8 cellular contexts compared by ENCODE assay signal in the genomic region with DNA sequence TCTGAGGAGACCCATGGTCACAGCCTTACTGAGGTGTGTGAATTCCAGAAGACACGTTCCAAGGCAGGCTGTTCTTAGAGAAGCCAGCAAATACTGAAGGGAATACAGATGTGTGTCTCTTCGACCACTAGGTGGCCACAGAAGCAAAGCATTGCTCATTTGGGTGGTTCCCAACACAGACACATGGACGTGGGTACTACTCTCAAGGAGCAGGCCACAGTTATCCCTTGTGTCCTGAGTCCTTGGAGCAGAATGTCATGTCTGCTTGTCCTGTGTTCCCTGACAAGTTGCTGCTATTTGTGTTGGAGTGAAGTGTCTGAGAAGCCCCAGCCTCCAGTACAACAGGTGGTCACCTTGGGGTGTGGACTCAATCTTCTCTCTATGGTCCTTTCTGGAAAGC. TPM values are rescaled to one million over a fixed set of nuclear protein-coding genes. Genes with fewer than 3 reads are reported as not detected.
DNase-seq lines count a peak whose midpoint lies in the region; ATAC-seq and TF ChIP-seq lines count a peak whose summit lies in the region.

No MANE protein-coding gene starts in this region.

- no peaks in the 10 kb centered on the region for H3K27me3 Mint-ChIP-seq in activated naive CD8-positive, alpha-beta T cell treated with anti-CD3 and anti-CD28 coated beads for 36 hours

- peaks cover 46% of the 10 kb centered on the region for H3K4me1 Mint-ChIP-seq in activated naive CD8-positive, alpha-beta T cell treated with anti-CD3 and anti-CD28 coated beads for 36 hours

- 1 to 3% (median 2%) methylated on average over 3 of the region's 3 CpGs for WGBS in psoas muscle, 3 donors

- ATAC-seq in psoas muscle = peak; percentile 84 to 94 (median 91)

- peaks cover 13% of the 10 kb centered on the region for H3K36me3 Mint-ChIP-seq in activated naive CD8-positive, alpha-beta T cell treated with anti-CD3 and anti-CD28 coated beads for 36 hours

- H3K9me3 Mint-ChIP-seq in activated naive CD8-positive, alpha-beta T cell treated with anti-CD3 and anti-CD28 coated beads for 36 hours = no peaks in the 10 kb centered on the region

- peak; percentile 85 for TF ChIP-seq CTCF in psoas muscle (IDR thresholded peaks at IDR 0.05)

- H3K27me3 ChIP-seq in SJSA1 (replicated peaks) (no peaks in the 10 kb centered on the region), psoas muscle (ENCODE audit: insufficient read depth in 3 of 3, low read length in 2 of 3) (no peaks in the 10 kb centered on the region)

- H3K36me3 ChIP-seq in SJSA1 (peaks cover 52% of the 10 kb centered on the region), psoas muscle (ENCODE audit: insufficient read depth in 1 of 2, low read depth in 1 of 2) (peaks cover 0 to 61% of the 10 kb centered on the region in 2 donors)

- H3K4me3 ChIP-seq in SJSA1 (no peak overlapping the region), psoas muscle (no peak overlapping the region)

- intact Hi-C loops in head of caudate nucleus (cut with DNase I) = loop anchor here (5.0 kb wide), 1 partner anchor 36 kb away; no protein-coding TSS in a partner anchor
- intact Hi-C loops in psoas muscle (cut with DNase I) = loop anchor here (1.0 to 10.0 kb wide), 3 partner anchors 42 to 448 kb away; a partner anchor contains a TSS

- DNase-seq in NCI-H1436 (lab: John Stamatoyannopoulos, UW) (peak; percentile 52), NCI-H1436 treated with DMSO at 0.1 percent for 48 hours (lab: John Stamatoyannopoulos, UW) (no peak), LHCN-M2 (ENCODE audit: low read depth) (peak; percentile 67), SJSA1 (ENCODE audit: low read depth in 1 of 2, low spot score in 2 of 2) (peak; percentile 34 to 61), head of caudate nucleus (peak in 39 of 42 donors; percentile 42 to 89 (median 76)), psoas muscle (no peak)
- DNase-seq in activated naive CD8-positive, alpha-beta T cell treated with anti-CD3 and anti-CD28 coated beads for 36 hours = peak; percentile 49
- DNase-seq in NK-92 treated with Interleukin-12 subunit alpha and Interleukin-12 subunit beta, amount 100 ng/mL, for 24 hours (lab: John Stamatoyannopoulos, UW) = no peak

- peaks cover 4% of the 10 kb centered on the region for H3K4me1 ChIP-seq in SJSA1 (replicated peaks)
- no peaks in the 10 kb centered on the region for H3K4me1 ChIP-seq in psoas muscle

- peak overlapping the region; percentile 50 for H3K4me3 Mint-ChIP-seq in activated naive CD8-positive, alpha-beta T cell treated with anti-CD3 and anti-CD28 coated beads for 36 hours

- no peak overlapping the region for H3K27ac ChIP-seq in SJSA1
- peak overlapping the region; percentile 14 for H3K27ac ChIP-seq in psoas muscle

- H3K9me3 ChIP-seq in SJSA1 (replicated peaks) (no peaks in the 10 kb centered on the region), psoas muscle (no peaks in the 10 kb centered on the region)

- H3K27ac Mint-ChIP-seq in activated naive CD8-positive, alpha-beta T cell treated with anti-CD3 and anti-CD28 coated beads for 36 hours = peak overlapping the region; percentile 90

RNA-seq across cellular contexts. Expression of a gene that starts 30.3 kb away (rescaled TPM):
- 48.6 and 49.9 TPM in 2 replicates for total RNA-seq in LHCN-M2 (2014; rRNA removed)
- polyA plus RNA-seq in LHCN-M2 (2012) = 65.6 TPM
- total RNA-seq in SJSA1 (2014; rRNA removed; shearing (Covaris generic)) = 48.5 and 49.3 TPM in 2 replicates
- 10 to 100 TPM; 84.4 to 88.4 TPM for total RNA-seq in activated naive CD8-positive, alpha-beta T cell treated with anti-CD3 and anti-CD28 coated beads for 36 hours
- 10 to 100 TPM; 20.8 to 26.6 (median 22.6) TPM for total RNA-seq in psoas muscle
- 10 to 100 TPM; 22.2 to 49.0 (median 23.8) TPM for polyA plus RNA-seq in psoas muscle

RNA-seq across cellular contexts. Expression of a gene that starts 32.0 kb away (rescaled TPM):
- total RNA-seq in LHCN-M2 (2014; rRNA removed) = 27.6 and 40.7 TPM in 2 replicates
- polyA plus RNA-seq in LHCN-M2 (2012) = 30.0 TPM
- total RNA-seq in SJSA1 (2014; rRNA removed; shearing (Covaris generic)) = 9.5 and 14.5 TPM in 2 replicates
- total RNA-seq in activated naive CD8-positive, alpha-beta T cell treated with anti-CD3 and anti-CD28 coated beads for 36 hours = 10 to 100 TPM; 62.5 to 64.4 TPM
- 1 to 10 TPM; 2.5 to 5.5 (median 3.9) TPM for total RNA-seq in psoas muscle
- 1 to 10 TPM; 4.0 to 5.1 (median 4.2) TPM for polyA plus RNA-seq in psoas muscle

RNA-seq across cellular contexts. Expression of a gene that starts 32.1 kb away (rescaled TPM):
- total RNA-seq in LHCN-M2 (2014; rRNA removed) (19.5 and 24.9 TPM in 2 replicates), psoas muscle (10 to 100 TPM; 29.1 to 51.8 (median 34.9) TPM)
- 46.1 TPM for polyA plus RNA-seq in LHCN-M2 (2012)
- 5.1 and 7.9 TPM in 2 replicates for total RNA-seq in SJSA1 (2014; rRNA removed; shearing (Covaris generic))
- total RNA-seq in activated naive CD8-positive, alpha-beta T cell treated with anti-CD3 and anti-CD28 coated beads for 36 hours = 10 to 100 TPM; 33.0 to 33.3 TPM
- polyA plus RNA-seq in psoas muscle = 10 to 100 TPM; 18.7 to 33.6 (median 22.3) TPM

RNA-seq across cellular contexts. Expression of a gene that starts 49.7 kb away (rescaled TPM):
- total RNA-seq in LHCN-M2 (2014; rRNA removed) = 0.06 TPM in 1 of 2 replicates, not detected in the other
- polyA plus RNA-seq in LHCN-M2 (2012) = 0.04 TPM
- total RNA-seq in SJSA1 (2014; rRNA removed; shearing (Covaris generic)) = not detected in 2 replicates
- under 1 TPM; 0.08 to 0.20 TPM for total RNA-seq in activated naive CD8-positive, alpha-beta T cell treated with anti-CD3 and anti-CD28 coated beads for 36 hours
- under 1 TPM in 3 of 4 donors, not detected in 1; 0.04 to 0.32 (median 0.07) TPM for total RNA-seq in psoas muscle
- polyA plus RNA-seq in psoas muscle = under 1 TPM in 1 of 3 donors, not detected in 2; 0.05 TPM

Comparison
In these comparisons a context has a peak if more than half of its experiments do, and no peak if none do; other contexts are left out.
1. DNase-seq: peak in NCI-H1436 (single experiment), LHCN-M2 (single experiment), SJSA1 (2 of 2), activated naive CD8-positive, alpha-beta T cell treated with anti-CD3 and anti-CD28 coated beads for 36 hours (single experiment) and head of caudate nucleus (39 of 42); none in NCI-H1436 treated with DMSO at 0.1 percent for 48 hours (single experiment), psoas muscle (0 of 2) and NK-92 treated with Interleukin-12 subunit alpha and Interleukin-12 subunit beta, amount 100 ng/mL, for 24 hours (single experiment).